In genomic region chr1:202058001-202058908, GRCh38 we compare ENCODE assay signal across 1 cellular context.
TF ChIP-seq lines count a peak whose summit lies in the region.

No MANE protein-coding gene starts in this region.

TF ChIP-seq in WTC11, 78 proteins besides CTCF, POLR2A, EP300 and RAD21 (continued from another document):
- TF ChIP-seq ZSCAN18 (CRISPR knock-in tag; IDR thresholded peaks at IDR 0.05) = no peak
- TF ChIP-seq SOX15 (CRISPR knock-in tag; IDR thresholded peaks at IDR 0.05) = no peak
- TF ChIP-seq IRF1 (CRISPR knock-in tag; IDR thresholded peaks at IDR 0.05) = no peak
- TF ChIP-seq ZNF317 (CRISPR knock-in tag; IDR thresholded peaks at IDR 0.05; ENCODE audit: borderline replicate concordance, low read depth) = no peak
- TF ChIP-seq TEAD1 (CRISPR knock-in tag; IDR thresholded peaks at IDR 0.05) = no peak
- TF ChIP-seq ZNF671 (CRISPR knock-in tag; IDR thresholded peaks at IDR 0.05) = no peak
- TF ChIP-seq SMAD3 (CRISPR knock-in tag; IDR thresholded peaks at IDR 0.05; ENCODE audit: borderline replicate concordance) = no peak
